16 cellular contexts compared by ENCODE assay signal in the genomic region with DNA sequence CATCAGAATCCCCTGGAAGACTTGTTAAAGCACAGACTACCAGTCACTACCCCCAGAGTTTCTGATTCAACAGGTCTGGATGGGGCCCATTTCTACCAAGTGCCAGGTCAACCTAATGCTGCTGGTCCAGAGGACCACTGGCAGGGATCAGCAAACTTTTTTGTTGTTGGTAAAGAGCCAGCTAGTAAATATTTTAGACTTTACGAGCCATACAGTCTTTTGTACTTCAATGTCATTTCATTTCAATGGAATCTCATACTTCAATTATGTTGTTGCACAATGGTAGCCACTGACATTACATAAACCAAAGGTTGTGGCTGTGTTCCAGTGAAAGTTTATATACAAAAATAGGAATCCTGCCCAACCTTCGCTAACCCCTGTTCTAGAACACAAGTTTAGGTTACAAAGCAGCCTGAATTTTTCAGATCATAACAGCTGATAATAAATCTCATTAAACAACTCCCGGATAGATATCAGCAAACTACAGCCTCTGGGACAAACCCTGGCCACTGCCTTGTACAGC. TPM values are rescaled to one million over a fixed set of nuclear protein-coding genes. Genes with fewer than 3 reads are reported as not detected.
DNase-seq lines count a peak whose midpoint lies in the region; ATAC-seq and TF ChIP-seq lines count a peak whose summit lies in the region.
"Had no signal": no experiment of that assay in that cellular context is flagged by ENCODE, and none has a peak within 500 bp of the region (broad histone marks: within the 10 kb centered on the region; RNA-seq: fewer than 3 reads in every experiment).

No MANE protein-coding gene starts in this region.

- ATAC-seq in Right ventricle myocardium superior (ENCODE audit: poor library complexity) (no peak), natural killer cell (no peak), GM18909 (IDR thresholded peaks at IDR 0.05; ENCODE audit: poor library complexity, unreplicated experiment) (no peak)
- ATAC-seq: GM23338 had no signal

- no peak overlapping the region for H3K4me3 Mint-ChIP-seq in natural killer cell
- H3K4me3 Mint-ChIP-seq: activated CD4-positive, alpha-beta memory T cell treated with anti-CD3 and anti-CD28 coated beads, Interleukin-2, amount 10 ng/mL, durations not matched to agents 7 days and 5 days; activated naive CD4-positive, alpha-beta T cell treated with anti-CD3 and anti-CD28 coated beads, Interleukin-2, amount 50 U/mL, for 24 hours; GM23338 had no signal

- intact Hi-C loops in left ventricle myocardium inferior (cut with micrococcal nuclease) (no loop called here), Right ventricle myocardium superior (cut with DNase I) (no loop called here), natural killer cell (cut with micrococcal nuclease) (no loop called here)

- no peaks in the 10 kb centered on the region for H3K27me3 ChIP-seq in left ventricle myocardium inferior (ENCODE audit: low read depth)
- no peaks in the 10 kb centered on the region for H3K27me3 ChIP-seq in kidney epithelial cell (ENCODE audit: control insufficient read depth, insufficient read depth, low read length)
- H3K27me3 ChIP-seq in suprapubic skin = no peaks in the 10 kb centered on the region
- H3K27me3 ChIP-seq: neutrophil, tibial artery had no signal

- no peak for DNase-seq in left ventricle myocardium inferior
- DNase-seq in Right ventricle myocardium superior = no peak
- DNase-seq in astrocyte of the hippocampus (ENCODE audit: low read depth, low spot score) = peak; percentile 39
- DNase-seq in kidney epithelial cell (ENCODE audit: low read depth) = peak; percentile 32
- DNase-seq in suprapubic skin (ENCODE audit: low spot score in 2 of 2) = no peak
- DNase-seq in natural killer cell = no peak
- no peak for DNase-seq in NCI-H774 (lab: John Stamatoyannopoulos, UW)
- DNase-seq: activated CD4-positive, alpha-beta memory T cell treated with anti-CD3 and anti-CD28 coated beads, Interleukin-2, amount 10 ng/mL, durations not matched to agents 7 days and 5 days; effector memory CD4-positive, alpha-beta T cell; MM.1S; NCI-H526 treated with DMSO at 0.1 percent for 48 hours; tibial artery had no signal

- no peak overlapping the region for H3K27ac Mint-ChIP-seq in natural killer cell
- H3K27ac Mint-ChIP-seq: activated CD4-positive, alpha-beta memory T cell treated with anti-CD3 and anti-CD28 coated beads, Interleukin-2, amount 10 ng/mL, durations not matched to agents 7 days and 5 days; activated naive CD4-positive, alpha-beta T cell treated with anti-CD3 and anti-CD28 coated beads, Interleukin-2, amount 50 U/mL, for 24 hours; GM23338 had no signal

- no peaks in the 10 kb centered on the region for H3K4me1 Mint-ChIP-seq in natural killer cell
- H3K4me1 Mint-ChIP-seq: activated CD4-positive, alpha-beta memory T cell treated with anti-CD3 and anti-CD28 coated beads, Interleukin-2, amount 10 ng/mL, durations not matched to agents 7 days and 5 days; activated naive CD4-positive, alpha-beta T cell treated with anti-CD3 and anti-CD28 coated beads, Interleukin-2, amount 50 U/mL, for 24 hours; GM23338 had no signal

- no peaks in the 10 kb centered on the region for H3K36me3 Mint-ChIP-seq in natural killer cell

- H3K27ac ChIP-seq in left ventricle myocardium inferior (replicated peaks) (peak overlapping the region; percentile 1), suprapubic skin (no peak overlapping the region)
- H3K27ac ChIP-seq: neutrophil, tibial artery had no signal

- H3K4me3 ChIP-seq in left ventricle myocardium inferior (no peak overlapping the region), kidney epithelial cell (ENCODE audit: low read depth, low read length) (no peak overlapping the region), suprapubic skin (no peak overlapping the region)
- H3K4me3 ChIP-seq: GM23338, tibial artery had no signal

- no peaks in the 10 kb centered on the region for H3K27me3 Mint-ChIP-seq in natural killer cell (ENCODE audit: low read depth in 2 of 2)
- H3K27me3 Mint-ChIP-seq: activated CD4-positive, alpha-beta memory T cell treated with anti-CD3 and anti-CD28 coated beads, Interleukin-2, amount 10 ng/mL, durations not matched to agents 7 days and 5 days; activated naive CD4-positive, alpha-beta T cell treated with anti-CD3 and anti-CD28 coated beads, Interleukin-2, amount 50 U/mL, for 24 hours had no signal

- TF ChIP-seq EP300 in suprapubic skin (IDR thresholded peaks at IDR 0.05) = no peak

- H3K4me1 ChIP-seq in left ventricle myocardium inferior = no peaks in the 10 kb centered on the region
- peaks cover 6% of the 10 kb centered on the region for H3K4me1 ChIP-seq in suprapubic skin
- H3K4me1 ChIP-seq: tibial artery had no signal

- H3K9me3 Mint-ChIP-seq in natural killer cell = no peaks in the 10 kb centered on the region
- H3K9me3 Mint-ChIP-seq: activated naive CD4-positive, alpha-beta T cell treated with anti-CD3 and anti-CD28 coated beads, Interleukin-2, amount 50 U/mL, for 24 hours; GM23338 had no signal

- H3K9me3 ChIP-seq in left ventricle myocardium inferior (replicated peaks) = peaks cover 8% of the 10 kb centered on the region
- no peaks in the 10 kb centered on the region for H3K9me3 ChIP-seq in suprapubic skin
- H3K9me3 ChIP-seq: neutrophil, tibial artery had no signal

- H3K36me3 ChIP-seq in left ventricle myocardium inferior (no peaks in the 10 kb centered on the region), kidney epithelial cell (ENCODE audit: control insufficient read depth, insufficient read depth, low read length) (no peaks in the 10 kb centered on the region), suprapubic skin (no peaks in the 10 kb centered on the region)
- H3K36me3 ChIP-seq: neutrophil had no signal

- WGBS in suprapubic skin = 41% methylated on average over 3 of the region's 3 CpGs

- TF ChIP-seq POLR2A in suprapubic skin (IDR thresholded peaks at IDR 0.05) = no peak

- no peak for TF ChIP-seq CTCF in left ventricle myocardium inferior (IDR thresholded peaks at IDR 0.05; ENCODE audit: borderline replicate concordance)
- TF ChIP-seq CTCF in kidney epithelial cell (IDR thresholded peaks at IDR 0.05; ENCODE audit: insufficient read depth, low read length, poor library complexity, severe bottlenecking) = no peak
- TF ChIP-seq CTCF in suprapubic skin (IDR thresholded peaks at IDR 0.05) = no peak
- no peak for TF ChIP-seq CTCF in natural killer cell (IDR thresholded peaks at IDR 0.05)

RNA-seq across cellular contexts. Expression of a gene that starts 28.7 kb away (rescaled TPM):
- 1.8 TPM for total RNA-seq in left ventricle myocardium inferior
- 3.7 TPM for total RNA-seq in Right ventricle myocardium superior
- total RNA-seq in kidney epithelial cell = 13.0 and 18.3 TPM in 2 replicates
- total RNA-seq in suprapubic skin = 10 to 100 TPM; 11.7 to 21.7 (median 16.6) TPM
- total RNA-seq in natural killer cell = 10 to 100 TPM; 19.2 to 25.7 (median 21.2) TPM

Comparison
In these comparisons a context has a peak if more than half of its experiments do, and no peak if none do; other contexts are left out.
1. DNase-seq: peak in astrocyte of the hippocampus (single experiment) and kidney epithelial cell (single experiment); none in left ventricle myocardium inferior (single experiment), Right ventricle myocardium superior (single experiment), suprapubic skin (0 of 2), natural killer cell (single experiment) and NCI-H774 (single experiment).